9 cellular contexts compared by ENCODE assay signal in genomic region chr17:37405955-37406634, GRCh38. TPM values are rescaled to one million over a fixed set of nuclear protein-coding genes. Genes with fewer than 3 reads are reported as not detected.
A peak's percentile ranks its signal among the peaks of the same experiment; 100 is the strongest.
DNase-seq lines count a peak whose midpoint lies in the region; ATAC-seq and TF ChIP-seq lines count a peak whose summit lies in the region.
"Had no signal": no experiment of that assay in that cellular context is flagged by ENCODE, and none has a peak within 500 bp of the region (broad histone marks: within the 10 kb centered on the region; RNA-seq: fewer than 3 reads in every experiment).

No MANE protein-coding gene starts in this region.

- no peak for DNase-seq in activated CD4-positive, alpha-beta T cell treated with anti-CD3 and anti-CD28 coated beads, Interleukin-2, amount 10 ng/mL, durations not matched to agents 24 days and 14 days
- no peak for DNase-seq in activated CD4-positive, alpha-beta T cell treated with anti-CD3 and anti-CD28 coated beads, Interleukin-2, amount 50 U/mL, for 48 hours
- no peak for DNase-seq in T-helper 17 cell
- no peak for DNase-seq in fibroblast of villous mesenchyme (ENCODE audit: low read depth)
- DNase-seq in gastrocnemius medialis, result no peak
- DNase-seq in activated CD8-positive, alpha-beta memory T cell treated with anti-CD3 and anti-CD28 coated beads for 24 hours, result no peak
- no peak for DNase-seq in posterior cingulate gyrus

- H3K9me3 Mint-ChIP-seq in activated CD4-positive, alpha-beta T cell treated with anti-CD3 and anti-CD28 coated beads, Interleukin-2, amount 10 ng/mL, durations not matched to agents 24 days and 14 days, result no peaks in the 10 kb centered on the region

- H3K4me3 Mint-ChIP-seq in activated CD4-positive, alpha-beta T cell treated with anti-CD3 and anti-CD28 coated beads, Interleukin-2, amount 10 ng/mL, durations not matched to agents 24 days and 14 days, result peak overlapping the region; percentile 98
- peak overlapping the region; percentile 96 for H3K4me3 Mint-ChIP-seq in T-helper 17 cell

- TF ChIP-seq POLR2A in gastrocnemius medialis (IDR thresholded peaks at IDR 0.05), result no peak

- peaks cover 50% of the 10 kb centered on the region for H3K4me1 Mint-ChIP-seq in activated CD4-positive, alpha-beta T cell treated with anti-CD3 and anti-CD28 coated beads, Interleukin-2, amount 10 ng/mL, durations not matched to agents 24 days and 14 days
- peaks cover 24% of the 10 kb centered on the region for H3K4me1 Mint-ChIP-seq in T-helper 17 cell

- H3K4me3 ChIP-seq in fibroblast of villous mesenchyme (ENCODE audit: low read depth, low read length) (peak overlapping the region; percentile 80), gastrocnemius medialis (peak overlapping the region; percentile 85 to 95 (median 92))

- TF ChIP-seq CTCF in fibroblast of villous mesenchyme (IDR thresholded peaks at IDR 0.05; ENCODE audit: insufficient read depth, low read depth, low read length) (no peak), gastrocnemius medialis (IDR thresholded peaks at IDR 0.05 in 4 of 5, conservative IDR thresholded peaks at IDR 0.05 in 1 of 5) (no peak)

- no peaks in the 10 kb centered on the region for H3K27me3 ChIP-seq in gastrocnemius medialis

- intact Hi-C loops in activated CD4-positive, alpha-beta T cell treated with anti-CD3 and anti-CD28 coated beads, Interleukin-2, amount 10 ng/mL, durations not matched to agents 24 days and 14 days (cut with micrococcal nuclease), result loop anchor here (2.0 to 10.0 kb wide), 3 partner anchors 83 to 439 kb away; partner anchors contain the start of genes DUSP14 and SYNRG
- intact Hi-C loops in gastrocnemius medialis (cut with DNase I; ENCODE audit: low total_unique reads), result loop anchor here (1.0 to 5.0 kb wide), 3 partner anchors 47 to 459 kb away; partner anchors contain the start of gene AATF
- intact Hi-C loops in posterior cingulate gyrus (cut with DNase I), result loop anchor here (2.0 to 5.0 kb wide), 2 partner anchors 49 to 83 kb away; partner anchors contain the start of gene DUSP14

- no peaks in the 10 kb centered on the region for H3K27me3 Mint-ChIP-seq in activated CD4-positive, alpha-beta T cell treated with anti-CD3 and anti-CD28 coated beads, Interleukin-2, amount 10 ng/mL, durations not matched to agents 24 days and 14 days
- H3K27me3 Mint-ChIP-seq in T-helper 17 cell, result no peaks in the 10 kb centered on the region

- in situ Hi-C loops in gastrocnemius medialis (cut with MboI; ENCODE audit: low sequenced_read_pairs in 4 of 4), result no loop called here

- H3K27ac Mint-ChIP-seq in activated CD4-positive, alpha-beta T cell treated with anti-CD3 and anti-CD28 coated beads, Interleukin-2, amount 10 ng/mL, durations not matched to agents 24 days and 14 days, result peak overlapping the region; percentile 98
- peak overlapping the region; percentile 91 for H3K27ac Mint-ChIP-seq in T-helper 17 cell

- H3K36me3 ChIP-seq in gastrocnemius medialis, result peaks cover 0 to 4% of the 10 kb centered on the region in 2 donors

- H3K4me1 ChIP-seq in gastrocnemius medialis, result peaks cover 16 to 22% of the 10 kb centered on the region in 2 donors

- ATAC-seq in HG03060 (IDR thresholded peaks at IDR 0.05; ENCODE audit: low read depth, unreplicated experiment), result peak; percentile 11
- ATAC-seq in T-helper 17 cell, result peak; percentile 2
- ATAC-seq in gastrocnemius medialis, result peak; percentile 8 to 58

- peaks cover 44% of the 10 kb centered on the region for H3K36me3 Mint-ChIP-seq in activated CD4-positive, alpha-beta T cell treated with anti-CD3 and anti-CD28 coated beads, Interleukin-2, amount 10 ng/mL, durations not matched to agents 24 days and 14 days (ENCODE audit: low read depth)
- peaks cover 3% of the 10 kb centered on the region for H3K36me3 Mint-ChIP-seq in T-helper 17 cell (ENCODE audit: low read depth)

- no peaks in the 10 kb centered on the region for H3K9me3 ChIP-seq in T-helper 17 cell (ENCODE audit: control insufficient read depth, low read length, poor library complexity, severe bottlenecking)
- H3K9me3 ChIP-seq in gastrocnemius medialis, result no peaks in the 10 kb centered on the region

- H3K27ac ChIP-seq in gastrocnemius medialis, result peak overlapping the region; percentile 95 to 97 (median 96)

RNA-seq across cellular contexts. Expression of gene ACACA, which starts 0.5 kb away (rescaled TPM):
- total RNA-seq in activated CD4-positive, alpha-beta T cell treated with anti-CD3 and anti-CD28 coated beads, Interleukin-2, amount 10 ng/mL, durations not matched to agents 24 days and 14 days, result 120 and 122 TPM in 2 replicates
- 10 to 100 TPM; 27.7 to 34.2 TPM for total RNA-seq in T-helper 17 cell
- 70.2 and 89.4 TPM in 2 replicates for total RNA-seq in fibroblast of villous mesenchyme
- 10 to 100 TPM; 13.4 to 28.9 (median 18.9) TPM for total RNA-seq in gastrocnemius medialis

RNA-seq across cellular contexts. Expression of gene TADA2A, which starts 0.6 kb away (rescaled TPM):
- 43.2 and 46.7 TPM in 2 replicates for total RNA-seq in activated CD4-positive, alpha-beta T cell treated with anti-CD3 and anti-CD28 coated beads, Interleukin-2, amount 10 ng/mL, durations not matched to agents 24 days and 14 days
- total RNA-seq in T-helper 17 cell (10 to 100 TPM; 11.1 to 13.9 TPM), fibroblast of villous mesenchyme (15.5 and 16.1 TPM in 2 replicates), gastrocnemius medialis (10 to 100 TPM in 3 of 4 donors, 1 to 10 TPM in 1; 9.7 to 18.4 (median 14.8) TPM)

RNA-seq across cellular contexts. Expression of gene C17orf78, which starts 30.3 kb away (rescaled TPM):
- total RNA-seq in activated CD4-positive, alpha-beta T cell treated with anti-CD3 and anti-CD28 coated beads, Interleukin-2, amount 10 ng/mL, durations not matched to agents 24 days and 14 days, result not detected in 2 replicates
- total RNA-seq in T-helper 17 cell (not detected), fibroblast of villous mesenchyme (not detected in 2 replicates), gastrocnemius medialis (not detected)
- total RNA-seq: glomerular endothelial cell had no signal
